Comparison of ENCODE assay signal across 8 cellular contexts in genomic region chr12:100200450-100201181, GRCh38. TPM values are rescaled to one million over a fixed set of nuclear protein-coding genes. Genes with fewer than 3 reads are reported as not detected.
DNase-seq lines count a peak whose midpoint lies in the region; TF ChIP-seq lines count a peak whose summit lies in the region.

TSS of gene ACTR6 (plus strand) at chr12:100200815. CDS start at chr12:100200852, 37 bp downstream.

- CTCF ChIA-PET in activated CD8-positive, alpha-beta memory T cell treated with anti-CD3 and anti-CD28 coated beads for 36 hours (lab: Charles Lee), result interaction anchor here (0.7 kb wide), 1 partner anchor 9 kb away, joined by 3 read pairs; no protein-coding TSS in a partner anchor

- no peaks in the 10 kb centered on the region for H3K4me1 ChIP-seq in endocrine pancreas (ENCODE audit: control insufficient read depth, insufficient read depth, low read length)

- H3K36me3 ChIP-seq in endocrine pancreas (ENCODE audit: control insufficient read depth, insufficient read depth, low read length), result no peaks in the 10 kb centered on the region

- POLR2A ChIA-PET in activated CD8-positive, alpha-beta memory T cell treated with anti-CD3 and anti-CD28 coated beads for 36 hours (lab: Charles Lee), result interaction anchor here (0.6 kb wide), 1 partner anchor 20 kb away, joined by 4 read pairs; no protein-coding TSS in a partner anchor

- H3K4me3 ChIP-seq in endocrine pancreas (ENCODE audit: control insufficient read depth, insufficient read depth, low read length), result peak within 1 kb of the TSS; percentile 88

- no peaks in the 10 kb centered on the region for H3K27me3 ChIP-seq in endocrine pancreas (ENCODE audit: control insufficient read depth, insufficient read depth, low read length)

- peak; percentile 96 for DNase-seq in COLO829 (ENCODE audit: low spot score)
- peak; percentile 93 for DNase-seq in GM20000 (ENCODE audit: low spot score)
- DNase-seq in HT-29 (ENCODE audit: low spot score), result peak; percentile 96
- peak; percentile 92 to 93 for DNase-seq in NOMO-1 (lab: John Stamatoyannopoulos, UW; ENCODE audit: unreplicated experiment in 2 of 2)
- peak; percentile 95 for DNase-seq in mesenteric fat pad (ENCODE audit: low spot score)
- peak; percentile 87 for DNase-seq in stimulated activated CD8-positive, alpha-beta memory T cell treated with anti-CD3 and anti-CD28 coated beads, Interleukin-15, amount 100 ng/mL, for 24 hours (ENCODE audit: low read depth)

- H3K9me3 ChIP-seq in endocrine pancreas (ENCODE audit: control insufficient read depth, low read length), result no peaks in the 10 kb centered on the region

- H3K9ac ChIP-seq in endocrine pancreas (ENCODE audit: control insufficient read depth, insufficient read depth, low read length), result peak within 1 kb of the TSS; percentile 93

- TF ChIP-seq CTCF in GM20000 (IDR thresholded peaks at IDR 0.05; ENCODE audit: extremely low read depth, missing control alignments), result no peak

RNA-seq across cellular contexts. Expression of gene ACTR6, which starts in this region (rescaled TPM):
- total RNA-seq in HT-29 (2014; rRNA removed; shearing (Covaris generic)), result 4.2 and 7.4 TPM in 2 replicates
- 10 to 100 TPM; 33.8 to 34.5 TPM for total RNA-seq in activated CD8-positive, alpha-beta memory T cell treated with anti-CD3 and anti-CD28 coated beads for 36 hours
- total RNA-seq in mesenteric fat pad, result 17.7 TPM

Comparison
In these comparisons a context has a peak if more than half of its experiments do, and no peak if none do; other contexts are left out.
1. Peak in every context shown above with its lines: DNase-seq and H3K4me3 ChIP-seq.